Comparison of ENCODE assay signal across 8 cellular contexts in the genomic region with DNA sequence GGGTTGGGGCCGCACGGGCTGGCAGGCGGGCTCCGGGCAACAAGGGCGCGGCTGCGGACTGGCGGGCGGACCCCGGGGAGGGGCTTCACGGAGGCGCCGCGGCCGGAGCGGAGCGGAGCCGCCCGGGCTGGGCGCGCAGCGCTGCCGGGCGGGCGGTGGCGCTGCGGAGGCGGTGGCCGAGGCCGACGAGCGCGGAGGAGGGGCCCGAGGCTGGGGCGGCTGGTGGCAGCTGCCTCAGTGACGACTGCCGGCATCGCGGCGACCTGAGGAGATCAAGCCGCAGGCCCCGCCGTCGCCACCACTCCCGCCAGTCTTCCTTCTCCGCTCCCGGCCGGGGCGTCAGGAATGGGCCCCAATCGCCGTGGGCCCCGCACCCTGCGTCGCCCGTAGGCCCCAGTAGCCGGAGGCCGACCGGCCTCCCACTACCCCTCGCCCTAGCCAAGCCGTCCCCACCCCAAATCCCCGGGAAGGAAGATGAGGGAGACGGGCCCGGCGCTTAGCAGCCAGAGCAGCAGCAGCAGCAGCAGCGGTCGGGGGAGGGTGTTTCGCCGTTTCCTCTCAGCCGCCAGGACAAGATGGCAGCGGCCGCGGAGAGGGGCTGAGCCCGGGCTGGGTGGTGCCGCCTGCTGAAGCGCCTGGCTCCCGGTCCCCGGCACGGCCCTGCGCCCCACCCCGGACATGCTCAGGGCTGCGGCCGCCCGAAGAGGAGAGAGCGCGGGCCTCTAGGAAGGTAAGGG. TPM values are rescaled to one million over a fixed set of nuclear protein-coding genes. Genes with fewer than 3 reads are reported as not detected.
DNase-seq lines count a peak whose midpoint lies in the region; ATAC-seq, FAIRE-seq and TF ChIP-seq lines count a peak whose summit lies in the region.

Gene HIPK3, plus strand, starts transcription at position 222 of the 737 bp plus-strand sequence.

- peak within 1 kb of the TSS; percentile 100 for H3K27ac ChIP-seq in urinary bladder (ENCODE audit: low read depth)

- peak; percentile 84 for DNase-seq in GM12891 (ENCODE audit: insufficient read length, low spot score)
- peak; percentile 81 for DNase-seq in NCI-H1105 (lab: John Stamatoyannopoulos, UW)
- peak; percentile 54 to 86 (median 64) for DNase-seq in T-helper 2 cell
- peak in 55 of 56 donors; percentile 9 to 84 (median 71) for DNase-seq in amygdala (lab: John Stamatoyannopoulos, UW)
- DNase-seq in left ventricle myocardium superior = peak; percentile 92
- DNase-seq in pulmonary artery endothelial cell (ENCODE audit: low read depth, low spot score) = peak; percentile 10

- WGBS in urinary bladder = under 1% methylated on average over 85 of the region's 85 CpGs

- H3K36me3 ChIP-seq in urinary bladder (ENCODE audit: insufficient read depth) = no peaks in the 10 kb centered on the region

- intact Hi-C loops in left ventricle myocardium superior (cut with micrococcal nuclease) = loop anchor here (5.0 kb wide), 1 partner anchor 70 kb away; no protein-coding TSS in a partner anchor

- H3K4me3 ChIP-seq in urinary bladder (ENCODE audit: low read depth, low read length) = peak within 1 kb of the TSS; percentile 76

- peak; percentile 82 for FAIRE-seq in GM12891 (lab: Jason Lieb, UNC)

- peak; percentile 63 for TF ChIP-seq POLR2A in GM12891 (IDR thresholded peaks at IDR 0.05; ENCODE audit: low read depth, low read length)

- ATAC-seq in HG02642 (IDR thresholded peaks at IDR 0.05; ENCODE audit: poor library complexity, unreplicated experiment) (peak; percentile 82), left ventricle myocardium superior (peak; percentile 88)

- no peaks in the 10 kb centered on the region for H3K4me1 ChIP-seq in urinary bladder (ENCODE audit: insufficient read depth)

TF ChIP-seq in GM12891, 5 proteins besides CTCF, POLR2A, EP300 and RAD21:
- TF ChIP-seq POLR2AphosphoS5 (IDR thresholded peaks at IDR 0.05; ENCODE audit: low read depth, low read length) (peak; percentile 73), POU2F2 (IDR thresholded peaks at IDR 0.05; ENCODE audit: low read depth, low read length) (no peak), PAX5 (IDR thresholded peaks at IDR 0.05; ENCODE audit: insufficient read depth, low read length, severe bottlenecking) (no peak), SPI1 (IDR thresholded peaks at IDR 0.05; ENCODE audit: low read depth, low read length) (no peak; the same call in 1 of the 2 replicates), TAF1 (IDR thresholded peaks at IDR 0.05; ENCODE audit: low read depth, low read length) (0 out of 2 replicates have a peak, but pooled peaks have one; percentile 4)
TF ChIP-seq in GM12891: peak in this region for 2.

RNA-seq across cellular contexts. Expression of gene HIPK3, which starts in this region (rescaled TPM):
- 7.3 TPM for polyA plus RNA-seq in GM12891 (2012; ENCODE audit: low read depth, missing spikeins)
- total RNA-seq in left ventricle myocardium superior = 306 TPM
- 66.9 and 74.5 TPM in 2 replicates for total RNA-seq in pulmonary artery endothelial cell
- 242 TPM for total RNA-seq in urinary bladder
- polyA plus RNA-seq in urinary bladder = 44.0 TPM

Comparison
In these comparisons a context has a peak if more than half of its experiments do, and no peak if none do; other contexts are left out.
1. Peak in every context shown above with its lines: DNase-seq, ATAC-seq, H3K4me3 ChIP-seq and H3K27ac ChIP-seq.
2. DNase-seq: peak in every context shown above with its lines; median percentile 92 in left ventricle myocardium superior; 84 in GM12891; 81 in NCI-H1105; 71 in amygdala; 64 in T-helper 2 cell; 10 in pulmonary artery endothelial cell.